8 cellular contexts compared by ENCODE assay signal in the genomic region with DNA sequence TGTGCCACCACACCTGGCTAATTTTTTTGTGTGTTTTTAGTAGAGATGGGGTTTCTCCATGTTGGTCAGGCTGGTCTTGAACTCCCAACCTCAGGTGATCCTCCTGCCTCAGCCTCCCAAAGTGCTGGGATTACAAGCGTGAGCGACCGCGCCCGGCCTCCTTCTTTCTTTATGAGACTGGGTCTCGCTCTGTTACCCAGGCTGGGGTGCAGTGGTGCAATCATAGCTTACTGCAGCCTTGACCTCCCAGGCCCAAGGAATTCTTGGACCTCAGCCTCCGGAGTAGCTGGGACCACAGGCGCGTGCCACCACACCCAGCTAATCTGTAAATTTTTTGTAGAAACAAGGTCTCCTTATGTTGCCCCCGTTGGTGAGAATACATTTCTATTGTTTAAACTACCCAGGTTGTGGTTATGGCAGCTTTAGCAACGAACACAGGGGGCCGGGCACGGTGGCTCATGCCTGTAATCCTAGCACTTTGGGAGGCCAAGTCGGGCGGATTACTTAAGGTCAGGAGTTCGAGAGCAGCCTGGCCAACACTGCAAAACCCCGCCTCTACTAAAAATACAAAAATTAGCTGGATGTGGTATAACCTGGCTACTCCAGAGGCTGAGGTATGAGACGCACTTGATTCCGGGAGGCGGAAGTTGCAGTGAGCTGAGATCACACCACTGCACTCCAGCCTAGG. TPM values are rescaled to one million over a fixed set of nuclear protein-coding genes. Genes with fewer than 3 reads are reported as not detected.
DNase-seq lines count a peak whose midpoint lies in the region; ATAC-seq and TF ChIP-seq lines count a peak whose summit lies in the region.
"Not testable (repeated sequence)": the region's sequence is repeated elsewhere in the genome, so short reads cannot be mapped to it uniquely, and the experiment has no call there.

No MANE protein-coding gene starts in this region.

- H3F3A ChIP-seq in SU-DHL-6 (ENCODE audit: insufficient read depth), result not testable (repeated sequence)

- H3K4me1 Mint-ChIP-seq in activated naive CD8-positive, alpha-beta T cell treated with anti-CD3 and anti-CD28 coated beads for 36 hours, result peaks cover 24% of the 10 kb centered on the region

- H3K79me2 ChIP-seq in SU-DHL-6 (ENCODE audit: insufficient read depth, low read length), result not testable (repeated sequence)
- H3K79me2 ChIP-seq in osteoblast (ENCODE audit: insufficient read depth, low read length), result peaks cover 25% of the 10 kb centered on the region

- ATAC-seq in left colon, result peak; percentile 65

- not testable (repeated sequence) for H3K9me3 ChIP-seq in BLaER1 treated with 17β-estradiol and CSF1 and Interleukin-3, amounts not matched to agents 10 nM and 100 nM (replicated peaks in 1 of 11); SU-DHL-6 (ENCODE audit: insufficient read depth, low read length); osteoblast (ENCODE audit: low read depth, low read length); subcutaneous abdominal adipose tissue (ENCODE audit: control insufficient read depth in 5 of 5, low read length in 5 of 5)

- H3K36me3 ChIP-seq in BLaER1 treated with 17β-estradiol and CSF1 and Interleukin-3, amounts not matched to agents 10 nM and 100 nM, result peaks cover 0 to 14% (median 8%) of the 10 kb centered on the region in 11 experiments; a peak in 4 of 22 replicates
- not testable (repeated sequence) for H3K36me3 ChIP-seq in SU-DHL-6 (ENCODE audit: low read length); osteoblast (ENCODE audit: insufficient read depth, low read length); subcutaneous abdominal adipose tissue (ENCODE audit: control insufficient read depth in 5 of 5, insufficient read depth in 5 of 5, low read length in 5 of 5)

- peak overlapping the region; percentile 87 to 100 (median 98); a peak in 18 of 20 replicates for H3K4me3 ChIP-seq in BLaER1 treated with 17β-estradiol and CSF1 and Interleukin-3, amounts not matched to agents 10 nM and 100 nM
- H3K4me3 ChIP-seq in Jurkat, Clone E6-1 (ENCODE audit: low read length), result peak overlapping the region; percentile 84
- peak overlapping the region; percentile 100 for H3K4me3 ChIP-seq in SU-DHL-6 (ENCODE audit: insufficient read depth, low read length, poor library complexity, severe bottlenecking)
- peak overlapping the region; percentile 83 for H3K4me3 ChIP-seq in epithelial cell of esophagus (ENCODE audit: low read length)
- peak overlapping the region; percentile 95 for H3K4me3 ChIP-seq in osteoblast (ENCODE audit: insufficient read depth, low read length)
- H3K4me3 ChIP-seq in subcutaneous abdominal adipose tissue (ENCODE audit: low read depth in 1 of 5, low read length in 5 of 5), result peak overlapping the region; percentile 84 to 93 (median 88)

- not testable (repeated sequence) for DNase-seq in Jurkat, Clone E6-1 (ENCODE audit: low read depth, low spot score); osteoblast (ENCODE audit: insufficient read length, low spot score, missing footprints)
- peak; percentile 11 for DNase-seq in activated naive CD8-positive, alpha-beta T cell treated with anti-CD3 and anti-CD28 coated beads for 36 hours
- DNase-seq in epithelial cell of esophagus (ENCODE audit: low read depth) (peak; percentile 35), left colon (peak; percentile 35 to 44)

- not testable (repeated sequence) for TF ChIP-seq CTCF in SU-DHL-6 (IDR thresholded peaks at IDR 0.05; ENCODE audit: insufficient read depth, low read length, poor library complexity, severe bottlenecking); epithelial cell of esophagus (IDR thresholded peaks at IDR 0.05; ENCODE audit: insufficient read depth, low read depth, low read length, missing control alignments); osteoblast (IDR thresholded peaks at IDR 0.05; ENCODE audit: extremely low read depth, low read depth, low read length)

- peak overlapping the region; percentile 93 for H3K4me3 Mint-ChIP-seq in activated naive CD8-positive, alpha-beta T cell treated with anti-CD3 and anti-CD28 coated beads for 36 hours

- peak overlapping the region; percentile 60 for H3K27ac Mint-ChIP-seq in activated naive CD8-positive, alpha-beta T cell treated with anti-CD3 and anti-CD28 coated beads for 36 hours

- H3K4me1 ChIP-seq in BLaER1 treated with 17β-estradiol and CSF1 and Interleukin-3, amounts not matched to agents 10 nM and 100 nM, result peaks cover 26 to 60% (median 42%) of the 10 kb centered on the region in 10 experiments
- H3K4me1 ChIP-seq in osteoblast (ENCODE audit: insufficient read depth, low read length) (peaks cover 25% of the 10 kb centered on the region), subcutaneous abdominal adipose tissue (ENCODE audit: control insufficient read depth in 5 of 5, insufficient read depth in 5 of 5, low read length in 5 of 5) (peaks cover 0 to 56% (median 33%) of the 10 kb centered on the region in 5 donors)

- not testable (repeated sequence) for H3K27me3 ChIP-seq in BLaER1 treated with 17β-estradiol and CSF1 and Interleukin-3, amounts not matched to agents 10 nM and 100 nM; SU-DHL-6 (ENCODE audit: low read length); osteoblast (ENCODE audit: insufficient read depth, low read length); subcutaneous abdominal adipose tissue (ENCODE audit: control insufficient read depth in 5 of 5, insufficient read depth in 4 of 5, low read length in 5 of 5)

- H3K27ac ChIP-seq in BLaER1 treated with 17β-estradiol and CSF1 and Interleukin-3, amounts not matched to agents 10 nM and 100 nM, result peak overlapping the region in 1 of 11 experiments; percentile 33; a peak in 2 of 22 replicates
- not testable (repeated sequence) for H3K27ac ChIP-seq in SU-DHL-6 (ENCODE audit: low read depth, low read length)
- H3K27ac ChIP-seq in osteoblast (ENCODE audit: low read depth, low read length) (peak overlapping the region; percentile 76), subcutaneous abdominal adipose tissue (ENCODE audit: low read depth, low read length) (peak overlapping the region; percentile 67)

- peaks cover 0 to 33% (median 18%) of the 10 kb centered on the region in 11 experiments; a peak in 13 of 22 replicates for H4K20me1 ChIP-seq in BLaER1 treated with 17β-estradiol and CSF1 and Interleukin-3, amounts not matched to agents 10 nM and 100 nM
- H4K20me1 ChIP-seq in SU-DHL-6 (ENCODE audit: low read depth, low read length); osteoblast (ENCODE audit: insufficient read depth, low read length): not testable (repeated sequence)

- H2AFZ ChIP-seq in SU-DHL-6 (ENCODE audit: low read depth, low read length, severe bottlenecking), result peak overlapping the region; percentile 93
- not testable (repeated sequence) for H2AFZ ChIP-seq in osteoblast (ENCODE audit: low read length)

- not testable (repeated sequence) for H3K27me3 Mint-ChIP-seq in activated naive CD8-positive, alpha-beta T cell treated with anti-CD3 and anti-CD28 coated beads for 36 hours

- peak overlapping the region in 10 of 11 experiments; percentile 64 to 89 (median 80); a peak in 15 of 22 replicates for H3K9ac ChIP-seq in BLaER1 treated with 17β-estradiol and CSF1 and Interleukin-3, amounts not matched to agents 10 nM and 100 nM
- H3K9ac ChIP-seq in SU-DHL-6 (ENCODE audit: low read length) (peak overlapping the region; percentile 81; the same call in 1 of the 2 replicates), subcutaneous abdominal adipose tissue (ENCODE audit: low read length in 5 of 5) (peak overlapping the region in 2 of 5 donors; percentile 73 to 86)

- peak overlapping the region; percentile 88 to 99 (median 94) for H3K4me2 ChIP-seq in BLaER1 treated with 17β-estradiol and CSF1 and Interleukin-3, amounts not matched to agents 10 nM and 100 nM
- H3K4me2 ChIP-seq in SU-DHL-6 (ENCODE audit: low read depth, low read length, poor library complexity, severe bottlenecking) (peak overlapping the region; percentile 99), osteoblast (ENCODE audit: insufficient read depth, low read length) (peak overlapping the region; percentile 88)

- intact Hi-C loops in left colon (cut with DNase I, micrococcal nuclease), result not testable (repeated sequence)

- not testable (repeated sequence) for H3K36me3 Mint-ChIP-seq in activated naive CD8-positive, alpha-beta T cell treated with anti-CD3 and anti-CD28 coated beads for 36 hours

- H3K9me2 ChIP-seq in SU-DHL-6 (replicated peaks; ENCODE audit: insufficient read depth, low read length), result not testable (repeated sequence)

- H3K9me3 Mint-ChIP-seq in activated naive CD8-positive, alpha-beta T cell treated with anti-CD3 and anti-CD28 coated beads for 36 hours, result not testable (repeated sequence)

RNA-seq across cellular contexts. Expression of a gene that starts 1.2 kb away (rescaled TPM):
- 11.2 TPM for polyA plus RNA-seq in Jurkat, Clone E6-1 (2012; ENCODE audit: insufficient read depth, insufficient read length)
- total RNA-seq in activated naive CD8-positive, alpha-beta T cell treated with anti-CD3 and anti-CD28 coated beads for 36 hours, result 10 to 100 TPM; 14.5 to 15.2 TPM
- total RNA-seq in left colon (1 to 10 TPM; 4.7 to 5.8 TPM), osteoblast (8.3 TPM in 2 replicates)

RNA-seq across cellular contexts. Expression of a gene that starts 41.9 kb away (rescaled TPM):
- 4.2 TPM for polyA plus RNA-seq in Jurkat, Clone E6-1 (2012; ENCODE audit: insufficient read depth, insufficient read length)
- 1 to 10 TPM; 1.8 to 1.9 TPM for total RNA-seq in activated naive CD8-positive, alpha-beta T cell treated with anti-CD3 and anti-CD28 coated beads for 36 hours
- total RNA-seq in left colon (not detected), osteoblast (0.88 and 1.4 TPM in 2 replicates)
